In genomic region chr1:26692211-26692792, GRCh38 we compare ENCODE assay signal across 8 cellular contexts. TPM values are rescaled to one million over a fixed set of nuclear protein-coding genes. Genes with fewer than 3 reads are reported as not detected.
DNase-seq lines count a peak whose midpoint lies in the region; ATAC-seq lines count a peak whose summit lies in the region.

No MANE protein-coding gene starts in this region.

- peak; percentile 28 for ATAC-seq in GM19351 (IDR thresholded peaks at IDR 0.05; ENCODE audit: unreplicated experiment)

- H3K27me3 Mint-ChIP-seq in activated naive CD8-positive, alpha-beta T cell = no peaks in the 10 kb centered on the region

- peak overlapping the region; percentile 95 for H3K27ac Mint-ChIP-seq in activated naive CD8-positive, alpha-beta T cell

- no peaks in the 10 kb centered on the region for H3K36me3 Mint-ChIP-seq in activated naive CD8-positive, alpha-beta T cell

- peaks cover 28% of the 10 kb centered on the region for H3K4me1 Mint-ChIP-seq in activated naive CD8-positive, alpha-beta T cell (ENCODE audit: low read depth)

- peak; percentile 81 for DNase-seq in AG20443 (ENCODE audit: low spot score)
- peak; percentile 92 for DNase-seq in NCI-H1092 (lab: John Stamatoyannopoulos, UW)
- peak; percentile 74 for DNase-seq in SKM-1 (lab: John Stamatoyannopoulos, UW; ENCODE audit: unreplicated experiment)
- peak; percentile 89 for DNase-seq in glomerular visceral epithelial cell (ENCODE audit: extremely low spot score)
- peak; percentile 71 for DNase-seq in occipital lobe (lab: John Stamatoyannopoulos, UW)
- DNase-seq in superior temporal gyrus (ENCODE audit: extremely low spot score) = peak; percentile 93

- peak overlapping the region; percentile 88 for H3K4me3 Mint-ChIP-seq in activated naive CD8-positive, alpha-beta T cell

- no peaks in the 10 kb centered on the region for H3K9me3 Mint-ChIP-seq in activated naive CD8-positive, alpha-beta T cell (ENCODE audit: low read depth)

RNA-seq across cellular contexts. Expression of gene ARID1A, which starts 3.5 kb away (rescaled TPM):
- 20.1 TPM for total RNA-seq in occipital lobe

Comparison
In these comparisons a context has a peak if more than half of its experiments do, and no peak if none do; other contexts are left out.
1. Peak in every context shown above with its lines: DNase-seq and ATAC-seq.